In the genomic region with DNA sequence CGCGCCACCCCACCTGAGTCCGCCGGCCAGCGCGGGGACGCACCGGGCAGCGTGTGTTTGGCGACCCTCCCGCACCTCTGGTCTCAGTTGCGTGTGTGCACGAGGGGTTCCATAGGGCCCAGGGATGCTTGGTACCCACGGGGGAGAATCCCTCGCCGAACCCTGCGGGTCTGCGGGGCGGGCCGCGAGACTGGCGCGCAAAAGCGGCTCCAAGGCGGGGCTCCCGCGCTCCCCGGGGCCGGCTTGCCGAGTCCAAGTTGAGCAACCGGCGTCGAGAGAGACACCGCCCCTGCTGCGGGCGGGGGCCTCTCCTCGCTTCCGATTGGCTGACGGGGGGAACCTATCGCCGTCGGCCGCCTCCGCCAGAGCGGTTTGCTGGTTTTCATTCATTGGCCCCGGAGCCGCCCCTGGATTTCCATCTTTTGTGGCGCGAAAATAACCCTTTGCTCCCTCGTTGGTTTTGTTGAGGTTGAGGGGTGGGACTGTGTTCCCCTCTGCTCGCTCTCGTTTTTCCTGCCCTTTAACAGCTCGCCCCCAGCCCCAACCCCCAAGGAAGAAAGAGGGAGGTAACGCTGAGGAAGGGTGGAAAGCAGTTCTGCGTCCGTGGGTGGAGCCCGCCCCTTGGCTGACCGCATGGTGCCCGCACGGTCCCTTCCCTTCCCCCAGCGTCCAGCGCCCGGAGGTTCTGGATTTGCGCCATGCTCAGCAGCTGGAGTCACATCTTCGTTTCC, we compare ENCODE assay signal across 1 cellular context.
TF ChIP-seq lines count a peak whose summit lies in the region.

No MANE protein-coding gene starts in this region.

TF ChIP-seq in HepG2, 621 proteins besides CTCF, POLR2A, EP300 and RAD21 (continues in another document):
- TF ChIP-seq, protein P1, sequence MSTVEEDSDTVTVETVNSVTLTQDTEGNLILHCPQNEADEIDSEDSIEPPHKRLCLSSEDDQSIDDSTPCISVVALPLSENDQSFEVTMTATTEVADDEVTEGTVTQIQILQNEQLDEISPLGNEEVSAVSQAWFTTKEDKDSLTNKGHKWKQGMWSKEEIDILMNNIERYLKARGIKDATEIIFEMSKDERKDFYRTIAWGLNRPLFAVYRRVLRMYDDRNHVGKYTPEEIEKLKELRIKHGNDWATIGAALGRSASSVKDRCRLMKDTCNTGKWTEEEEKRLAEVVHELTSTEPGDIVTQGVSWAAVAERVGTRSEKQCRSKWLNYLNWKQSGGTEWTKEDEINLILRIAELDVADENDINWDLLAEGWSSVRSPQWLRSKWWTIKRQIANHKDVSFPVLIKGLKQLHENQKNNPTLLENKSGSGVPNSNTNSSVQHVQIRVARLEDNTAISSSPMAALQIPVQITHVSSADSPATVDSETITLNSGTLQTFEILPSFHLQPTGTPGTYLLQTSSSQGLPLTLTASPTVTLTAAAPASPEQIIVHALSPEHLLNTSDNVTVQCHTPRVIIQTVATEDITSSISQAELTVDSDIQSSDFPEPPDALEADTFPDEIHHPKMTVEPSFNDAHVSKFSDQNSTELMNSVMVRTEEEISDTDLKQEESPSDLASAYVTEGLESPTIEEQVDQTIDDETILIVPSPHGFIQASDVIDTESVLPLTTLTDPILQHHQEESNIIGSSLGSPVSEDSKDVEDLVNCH (CRISPR knock-in tag; IDR thresholded peaks at IDR 0.05), result no peak
- TF ChIP-seq MZF1 (CRISPR knock-in tag; IDR thresholded peaks at IDR 0.05; ENCODE audit: borderline replicate concordance) (no peak), SMAD9 (CRISPR knock-in tag; IDR thresholded peaks at IDR 0.05) (no peak), ZNF550 (CRISPR knock-in tag; IDR thresholded peaks at IDR 0.05; ENCODE audit: borderline replicate concordance) (no peak; the same call in 1 of the 2 replicates), ZNF354B (CRISPR knock-in tag; IDR thresholded peaks at IDR 0.05) (no peak), ZNF101 (CRISPR knock-in tag; IDR thresholded peaks at IDR 0.05; ENCODE audit: borderline replicate concordance, low read depth) (no peak), THYN1 (CRISPR knock-in tag; IDR thresholded peaks at IDR 0.05; ENCODE audit: borderline replicate concordance, low read depth) (no peak), ZNF17 (CRISPR knock-in tag; IDR thresholded peaks at IDR 0.05) (no peak), ZNF687 (CRISPR knock-in tag; IDR thresholded peaks at IDR 0.05) (peak; percentile 91), RARA (CRISPR knock-in tag; IDR thresholded peaks at IDR 0.05) (peak; percentile 23; the same call in 1 of the 2 replicates), ZNF230 (CRISPR knock-in tag; IDR thresholded peaks at IDR 0.05) (peak; percentile 66), ZNF773 (CRISPR knock-in tag; IDR thresholded peaks at IDR 0.05; ENCODE audit: borderline replicate concordance) (peak; percentile 87; the same call in 1 of the 2 replicates), NBN (conservative IDR thresholded peaks at IDR 0.05) (no peak), ZKSCAN5 (CRISPR knock-in tag; IDR thresholded peaks at IDR 0.05) (no peak), ATF1 (CRISPR knock-in tag; IDR thresholded peaks at IDR 0.05) (no peak), BORCS8-MEF2B (CRISPR knock-in tag; IDR thresholded peaks at IDR 0.05) (peak; percentile 78), ZNF776 (CRISPR knock-in tag; IDR thresholded peaks at IDR 0.05) (peak; percentile 76; the same call in 1 of the 2 replicates), ZNF605 (CRISPR knock-in tag; IDR thresholded peaks at IDR 0.05) (peak; percentile 96), SRSF1 (optimal IDR thresholded peaks at IDR 0.05; ENCODE audit: low read depth, low read length) (peak; percentile 44), ZNF547 (CRISPR knock-in tag; IDR thresholded peaks at IDR 0.05) (peak; percentile 69; the same call in 1 of the 2 replicates), TCF12 (IDR thresholded peaks at IDR 0.05) (no peak), TCF12 (CRISPR knock-in tag; IDR thresholded peaks at IDR 0.05) (peak; percentile 81), SNAI1 (CRISPR knock-in tag; IDR thresholded peaks at IDR 0.05; ENCODE audit: borderline replicate concordance) (no peak), IKZF4 (CRISPR knock-in tag; IDR thresholded peaks at IDR 0.05; ENCODE audit: borderline replicate concordance, low read depth, not compliant biosample characterization) (no peak), CENPX (CRISPR knock-in tag; IDR thresholded peaks at IDR 0.05) (no peak), REPIN1 (CRISPR knock-in tag; IDR thresholded peaks at IDR 0.05; ENCODE audit: borderline replicate concordance, low read depth) (peak; percentile 93), BCL3 (CRISPR knock-in tag; IDR thresholded peaks at IDR 0.05) (peak; percentile 76; the same call in 1 of the 2 replicates), MEIS1 (CRISPR knock-in tag; IDR thresholded peaks at IDR 0.05; ENCODE audit: borderline replicate concordance) (no peak), KMT2A (CRISPR knock-in tag; IDR thresholded peaks at IDR 0.05) (peak; percentile 92), SRSF4 (IDR thresholded peaks at IDR 0.05; ENCODE audit: low read depth, low read length, poor library complexity, severe bottlenecking) (no peak), POLR2AphosphoS2 (IDR thresholded peaks at IDR 0.05; ENCODE audit: low read depth, low read length) (no peak), MAZ (IDR thresholded peaks at IDR 0.05; ENCODE audit: borderline replicate concordance, low read depth, low read length) (peak; percentile 94), MAZ (CRISPR knock-in tag; IDR thresholded peaks at IDR 0.05; ENCODE audit: low read depth) (peak; percentile 96), KAT8 (CRISPR knock-in tag; IDR thresholded peaks at IDR 0.05) (peak; percentile 43; the same call in 1 of the 2 replicates), IKZF5 (CRISPR knock-in tag; IDR thresholded peaks at IDR 0.05) (peak; percentile 68; the same call in 1 of the 2 replicates), PAF1 (CRISPR knock-in tag; IDR thresholded peaks at IDR 0.05) (no peak), CSRNP2 (CRISPR knock-in tag; conservative IDR thresholded peaks at IDR 0.05; ENCODE audit: low read depth) (no peak; the same call in 1 of the 2 replicates), ZFX (CRISPR knock-in tag; IDR thresholded peaks at IDR 0.05; ENCODE audit: low read depth) (peak; percentile 87), ZNF891 (CRISPR knock-in tag; IDR thresholded peaks at IDR 0.05) (no peak; the same call in 1 of the 2 replicates), NFIB (CRISPR knock-in tag; IDR thresholded peaks at IDR 0.05; ENCODE audit: borderline replicate concordance) (no peak), SIN3B (IDR thresholded peaks at IDR 0.05; ENCODE audit: low read length) (peak; percentile 66), TCF7L2 (IDR thresholded peaks at IDR 0.05; ENCODE audit: low read depth, low read length) (no peak), NR2F1 (CRISPR knock-in tag; IDR thresholded peaks at IDR 0.05) (0 out of 4 replicates have a peak, but pooled peaks of 1 of the 2 experiments have one; percentile 22), ERF (CRISPR knock-in tag; IDR thresholded peaks at IDR 0.05) (peak; percentile 64; the same call in 1 of the 2 replicates), ZFP36L2 (CRISPR knock-in tag; IDR thresholded peaks at IDR 0.05) (no peak), RORA (CRISPR knock-in tag; IDR thresholded peaks at IDR 0.05) (0 out of 2 replicates have a peak, but pooled peaks have one; percentile 61), ZNF512 (CRISPR knock-in tag; IDR thresholded peaks at IDR 0.05) (no peak), HDAC2 (CRISPR knock-in tag; IDR thresholded peaks at IDR 0.05) (peak; percentile 29), HOXA7 (CRISPR knock-in tag; IDR thresholded peaks at IDR 0.05) (0 out of 2 replicates have a peak, but pooled peaks have one; percentile 74), FOXK2 (IDR thresholded peaks at IDR 0.05) (0 out of 2 replicates have a peak, but pooled peaks have one; percentile 10)
- TF ChIP-seq, protein P2, sequence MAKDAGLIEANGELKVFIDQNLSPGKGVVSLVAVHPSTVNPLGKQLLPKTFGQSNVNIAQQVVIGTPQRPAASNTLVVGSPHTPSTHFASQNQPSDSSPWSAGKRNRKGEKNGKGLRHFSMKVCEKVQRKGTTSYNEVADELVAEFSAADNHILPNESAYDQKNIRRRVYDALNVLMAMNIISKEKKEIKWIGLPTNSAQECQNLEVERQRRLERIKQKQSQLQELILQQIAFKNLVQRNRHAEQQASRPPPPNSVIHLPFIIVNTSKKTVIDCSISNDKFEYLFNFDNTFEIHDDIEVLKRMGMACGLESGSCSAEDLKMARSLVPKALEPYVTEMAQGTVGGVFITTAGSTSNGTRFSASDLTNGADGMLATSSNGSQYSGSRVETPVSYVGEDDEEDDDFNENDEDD (CRISPR knock-in tag; IDR thresholded peaks at IDR 0.05; ENCODE audit: borderline replicate concordance), result peak; percentile 62
- TF ChIP-seq, protein P3, sequence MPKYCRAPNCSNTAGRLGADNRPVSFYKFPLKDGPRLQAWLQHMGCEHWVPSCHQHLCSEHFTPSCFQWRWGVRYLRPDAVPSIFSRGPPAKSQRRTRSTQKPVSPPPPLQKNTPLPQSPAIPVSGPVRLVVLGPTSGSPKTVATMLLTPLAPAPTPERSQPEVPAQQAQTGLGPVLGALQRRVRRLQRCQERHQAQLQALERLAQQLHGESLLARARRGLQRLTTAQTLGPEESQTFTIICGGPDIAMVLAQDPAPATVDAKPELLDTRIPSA (CRISPR knock-in tag; IDR thresholded peaks at IDR 0.05; ENCODE audit: borderline replicate concordance), result 0 out of 2 replicates have a peak, but pooled peaks have one; percentile 35
